1 cellular context compared by ENCODE assay signal in genomic region chr7:27605283-27605682, GRCh38.
TF ChIP-seq lines count a peak whose summit lies in the region.

No MANE protein-coding gene starts in this region.

TF ChIP-seq in K562, 482 proteins besides CTCF, POLR2A, EP300 and RAD21:
- TF ChIP-seq ZNF384 (IDR thresholded peaks at IDR 0.05; ENCODE audit: low read depth, low read length): 0 out of 2 replicates have a peak, but pooled peaks have one; percentile 18
- TF ChIP-seq RNF219 (CRISPR knock-in tag; IDR thresholded peaks at IDR 0.05): no peak
